ENCODE assay signal across 12 cellular contexts in genomic region chr3:9420850-9421549, GRCh38. TPM values are rescaled to one million over a fixed set of nuclear protein-coding genes. Genes with fewer than 3 reads are reported as not detected.
DNase-seq lines count a peak whose midpoint lies in the region; ATAC-seq and TF ChIP-seq lines count a peak whose summit lies in the region.
"Had no signal": no experiment of that assay in that cellular context is flagged by ENCODE, and none has a peak within 500 bp of the region (broad histone marks: within the 10 kb centered on the region; RNA-seq: fewer than 3 reads in every experiment).

No MANE protein-coding gene starts in this region.

- peaks cover 93 to 100% (median 100%) of the 10 kb centered on the region in 11 experiments for H4K20me1 ChIP-seq in BLaER1 treated with 17β-estradiol and CSF1 and Interleukin-3, amounts not matched to agents 10 nM and 100 nM

- intact Hi-C loops in mucosa of descending colon (cut with DNase I, micrococcal nuclease), result no loop called here

- H3K9ac ChIP-seq in BLaER1 treated with 17β-estradiol and CSF1 and Interleukin-3, amounts not matched to agents 10 nM and 100 nM, result peak overlapping the region in 1 of 11 experiments; percentile 42; a peak in 1 of 22 replicates
- no peak overlapping the region for H3K9ac ChIP-seq in HUES6 (ENCODE audit: low read length)

- no peak for TF ChIP-seq CTCF in astrocyte of the spinal cord (IDR thresholded peaks at IDR 0.05; ENCODE audit: low read depth, low read length)
- no peak for TF ChIP-seq CTCF in mucosa of descending colon (IDR thresholded peaks at IDR 0.05)

- ATAC-seq in mucosa of descending colon (peak; percentile 23), HG02571 (IDR thresholded peaks at IDR 0.05; ENCODE audit: unreplicated experiment) (no peak)

- no peak overlapping the region for H3K4me3 ChIP-seq in BLaER1 treated with 17β-estradiol and CSF1 and Interleukin-3, amounts not matched to agents 10 nM and 100 nM
- H3K4me3 ChIP-seq in HUES6 (ENCODE audit: low read depth, low read length) (no peak overlapping the region), astrocyte of the spinal cord (ENCODE audit: low read depth, low read length) (no peak overlapping the region), mucosa of descending colon (no peak overlapping the region)

- no peaks in the 10 kb centered on the region for H3K27me3 ChIP-seq in BLaER1 treated with 17β-estradiol and CSF1 and Interleukin-3, amounts not matched to agents 10 nM and 100 nM
- no peaks in the 10 kb centered on the region for H3K27me3 ChIP-seq in HUES6 (ENCODE audit: control insufficient read depth, insufficient read depth, low read length)

- H3K4me1 ChIP-seq in BLaER1 treated with 17β-estradiol and CSF1 and Interleukin-3, amounts not matched to agents 10 nM and 100 nM, result peaks cover 16 to 65% (median 29%) of the 10 kb centered on the region in 10 experiments
- H3K4me1 ChIP-seq in HUES6 (ENCODE audit: control insufficient read depth, insufficient read depth, low read length) (peaks cover 14% of the 10 kb centered on the region), mucosa of descending colon (ENCODE audit: low read depth) (peaks cover 36% of the 10 kb centered on the region)

- H3K9me3 ChIP-seq in BLaER1 treated with 17β-estradiol and CSF1 and Interleukin-3, amounts not matched to agents 10 nM and 100 nM (replicated peaks in 1 of 11), result peaks cover 0 to 1% (median 0%) of the 10 kb centered on the region in 11 experiments; a peak in 1 of 22 replicates
- H3K9me3 ChIP-seq in HUES6 (ENCODE audit: control insufficient read depth, insufficient read depth, low read depth, low read length) (no peaks in the 10 kb centered on the region), mucosa of descending colon (no peaks in the 10 kb centered on the region)

- DNase-seq in astrocyte of the spinal cord (ENCODE audit: low read depth, low spot score) (peak; percentile 61), mucosa of descending colon (no peak), NCI-H2107 (lab: John Stamatoyannopoulos, UW) (no peak), NCI-H2081 treated with DMSO at 0.1 percent for 48 hours (lab: John Stamatoyannopoulos, UW) (no peak), UCSD-AML1 (lab: John Stamatoyannopoulos, UW; ENCODE audit: unreplicated experiment) (no peak)
- DNase-seq: effector CD4-positive, alpha-beta T cell; mesendoderm; NCI-H446 treated with DMSO at 0.1 percent for 48 hours; stimulated activated CD4-positive, alpha-beta T cell treated with anti-CD3 and anti-CD28 coated beads, Interleukin-4, amount 100 ng/mL, for 4 hours had no signal

- peaks cover 22 to 55% (median 40%) of the 10 kb centered on the region in 11 experiments for H3K36me3 ChIP-seq in BLaER1 treated with 17β-estradiol and CSF1 and Interleukin-3, amounts not matched to agents 10 nM and 100 nM
- H3K36me3 ChIP-seq in HUES6 (ENCODE audit: control insufficient read depth, insufficient read depth, low read length), result peaks cover 22% of the 10 kb centered on the region
- no peaks in the 10 kb centered on the region for H3K36me3 ChIP-seq in mucosa of descending colon (ENCODE audit: low read depth)

- peak overlapping the region in 6 of 11 experiments; percentile 2 to 25 (median 12); a peak in 5 of 22 replicates for H3K27ac ChIP-seq in BLaER1 treated with 17β-estradiol and CSF1 and Interleukin-3, amounts not matched to agents 10 nM and 100 nM
- H3K27ac ChIP-seq in HUES6 (ENCODE audit: low read depth, low read length), result 0 out of 2 replicates have a peak overlapping the region, but pooled peaks have one; percentile 14

- in situ Hi-C loops in astrocyte of the spinal cord (cut with HindIII; ENCODE audit: low sequenced_read_pairs), result no loop called here

- H3K4me2 ChIP-seq in BLaER1 treated with 17β-estradiol and CSF1 and Interleukin-3, amounts not matched to agents 10 nM and 100 nM, result peak overlapping the region in 4 of 11 experiments; percentile 6 to 80 (median 32); a peak in 6 of 22 replicates

RNA-seq across cellular contexts. Expression of gene SETD5, which starts 23.6 kb away (rescaled TPM):
- 100 to 1,000 TPM in 2 of 3 donors, 10 to 100 TPM in 1; 94.8 to 132 (median 101) TPM for total RNA-seq in mucosa of descending colon

RNA-seq across cellular contexts. Expression of gene THUMPD3, which starts 58.1 kb away (rescaled TPM):
- total RNA-seq in mucosa of descending colon, result 10 to 100 TPM; 30.0 to 34.0 (median 31.2) TPM
